In the genomic region with DNA sequence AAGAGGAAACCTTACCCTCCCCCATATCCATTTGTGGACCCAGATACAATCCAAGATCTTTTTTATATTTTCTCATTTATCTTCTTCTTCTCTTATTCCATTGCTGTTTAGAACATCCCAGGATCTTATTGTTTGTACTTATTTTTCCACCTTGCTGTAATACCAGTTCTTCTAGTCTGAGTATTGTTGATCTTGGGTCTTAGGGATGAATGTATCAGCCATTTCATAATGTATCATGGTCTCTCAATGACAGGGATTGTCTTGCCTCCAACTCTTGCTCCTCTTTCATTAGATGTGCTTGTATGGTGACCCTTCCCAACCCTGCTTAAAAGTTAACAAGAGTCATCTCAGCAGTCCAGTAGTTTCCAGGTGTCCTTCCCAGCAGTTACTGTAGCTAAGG, we compare ENCODE assay signal across 31 cellular contexts.
"Had no signal": no experiment of that assay in that cellular context is flagged by ENCODE, and none has a peak within 500 bp of the region (broad histone marks: within the 10 kb centered on the region; RNA-seq: fewer than 3 reads in every experiment).

No MANE protein-coding gene starts in this region.

- H3K4me3 Mint-ChIP-seq: activated CD4-positive, alpha-beta memory T cell treated with anti-CD3 and anti-CD28 coated beads, Interleukin-2, amount 10 ng/mL, durations not matched to agents 7 days and 5 days; activated CD4-positive, alpha-beta T cell treated with anti-CD3 and anti-CD28 coated beads for 36 hours; activated CD4-positive, alpha-beta T cell treated with anti-CD3 and anti-CD28 coated beads, Interleukin-2, amount 10 ng/mL, durations not matched to agents 24 days and 14 days; activated CD8-positive, alpha-beta memory T cell treated with anti-CD3 and anti-CD28 coated beads, Interleukin-2, amount 10 ng/mL, durations not matched to agents 7 days and 5 days; activated CD8-positive, alpha-beta T cell treated with anti-CD3 and anti-CD28 coated beads, Interleukin-2, amount 10 ng/mL, durations not matched to agents 7 days and 5 days; activated naive CD4-positive, alpha-beta T cell treated with anti-CD3 and anti-CD28 coated beads, Interleukin-2, amount 10 ng/mL, durations not matched to agents 7 days and 5 days; activated naive CD4-positive, alpha-beta T cell treated with anti-CD3 and anti-CD28 coated beads, Interleukin-2, amount 50 U/mL, for 24 hours; activated naive CD8-positive, alpha-beta T cell; activated naive CD8-positive, alpha-beta T cell treated with anti-CD3 and anti-CD28 coated beads, Interleukin-2, amount 10 ng/mL, durations not matched to agents 7 days and 5 days; activated naive CD8-positive, alpha-beta T cell treated with anti-CD3 and anti-CD28 coated beads, Interleukin-2, amount 50 U/mL, for 24 hours; activated T-cell treated with anti-CD3 and anti-CD28 coated beads, Interleukin-2, amount 50 U/mL, for 24 hours; brain; T-cell; T-helper 2 cell treated with Interferon-gamma antibody and Interleukin-4, amounts not matched to agents 5 μg/mL and 100 μg/mL, for 36 hours had no signal

- H3K4me1 Mint-ChIP-seq: activated naive CD4-positive, alpha-beta T cell treated with anti-CD3 and anti-CD28 coated beads, Interleukin-2, amount 10 ng/mL, durations not matched to agents 7 days and 5 days; activated naive CD8-positive, alpha-beta T cell treated with anti-CD3 and anti-CD28 coated beads, Interleukin-2, amount 10 ng/mL, durations not matched to agents 7 days and 5 days; activated naive CD8-positive, alpha-beta T cell treated with anti-CD3 and anti-CD28 coated beads, Interleukin-2, amount 50 U/mL, for 24 hours; brain had no signal

- H3K4me3 ChIP-seq: ascending aorta had no signal

- H3K27ac Mint-ChIP-seq: activated CD4-positive, alpha-beta memory T cell treated with anti-CD3 and anti-CD28 coated beads, Interleukin-2, amount 10 ng/mL, durations not matched to agents 7 days and 5 days; activated CD4-positive, alpha-beta T cell treated with anti-CD3 and anti-CD28 coated beads for 36 hours; activated CD4-positive, alpha-beta T cell treated with anti-CD3 and anti-CD28 coated beads, Interleukin-2, amount 10 ng/mL, durations not matched to agents 24 days and 14 days; activated CD8-positive, alpha-beta memory T cell treated with anti-CD3 and anti-CD28 coated beads, Interleukin-2, amount 10 ng/mL, durations not matched to agents 7 days and 5 days; activated CD8-positive, alpha-beta T cell treated with anti-CD3 and anti-CD28 coated beads, Interleukin-2, amount 10 ng/mL, durations not matched to agents 7 days and 5 days; activated naive CD4-positive, alpha-beta T cell treated with anti-CD3 and anti-CD28 coated beads, Interleukin-2, amount 10 ng/mL, durations not matched to agents 7 days and 5 days; activated naive CD4-positive, alpha-beta T cell treated with anti-CD3 and anti-CD28 coated beads, Interleukin-2, amount 50 U/mL, for 24 hours; activated naive CD8-positive, alpha-beta T cell; activated naive CD8-positive, alpha-beta T cell treated with anti-CD3 and anti-CD28 coated beads, Interleukin-2, amount 10 ng/mL, durations not matched to agents 7 days and 5 days; activated naive CD8-positive, alpha-beta T cell treated with anti-CD3 and anti-CD28 coated beads, Interleukin-2, amount 50 U/mL, for 24 hours; activated T-cell treated with anti-CD3 and anti-CD28 coated beads, Interleukin-2, amount 50 U/mL, for 24 hours; activated T-helper 2 cell treated with anti-CD3 and anti-CD28 coated beads, Interferon-gamma antibody, Interleukin-2, Interleukin-4, amounts not matched to agents 10 μg/mL and 5 μg/mL and 100 μg/mL, durations not matched to agents 14 hours and 24 hours and 36 hours; brain; T-cell; T-helper 2 cell treated with Interferon-gamma antibody and Interleukin-4, amounts not matched to agents 5 μg/mL and 100 μg/mL, for 36 hours had no signal

- ATAC-seq: activated CD4-positive, alpha-beta T cell treated with anti-CD3 and anti-CD28 coated beads for 36 hours; activated CD4-positive, CD25-positive, alpha-beta regulatory T cell treated with anti-CD3 and anti-CD28 coated beads, Interleukin-2, amount 50 U/mL, for 24 hours; activated CD8-positive, alpha-beta memory T cell treated with anti-CD3 and anti-CD28 coated beads, Interleukin-2, amount 10 ng/mL, durations not matched to agents 7 days and 5 days; activated CD8-positive, alpha-beta T cell treated with anti-CD3 and anti-CD28 coated beads, Interleukin-2, amount 10 ng/mL, durations not matched to agents 7 days and 5 days; activated naive CD8-positive, alpha-beta T cell treated with anti-CD3 and anti-CD28 coated beads, Interleukin-2, amount 50 U/mL, for 24 hours; T-cell had no signal

- H3K9me3 Mint-ChIP-seq: activated CD4-positive, alpha-beta memory T cell treated with anti-CD3 and anti-CD28 coated beads, Interleukin-2, amount 10 ng/mL, durations not matched to agents 7 days and 5 days; activated CD4-positive, alpha-beta T cell treated with anti-CD3 and anti-CD28 coated beads, Interleukin-2, amount 10 ng/mL, durations not matched to agents 24 days and 14 days; activated naive CD4-positive, alpha-beta T cell treated with anti-CD3 and anti-CD28 coated beads, Interleukin-2, amount 10 ng/mL, durations not matched to agents 7 days and 5 days; activated naive CD4-positive, alpha-beta T cell treated with anti-CD3 and anti-CD28 coated beads, Interleukin-2, amount 50 U/mL, for 24 hours; activated naive CD8-positive, alpha-beta T cell treated with anti-CD3 and anti-CD28 coated beads, Interleukin-2, amount 10 ng/mL, durations not matched to agents 7 days and 5 days; activated naive CD8-positive, alpha-beta T cell treated with anti-CD3 and anti-CD28 coated beads, Interleukin-2, amount 50 U/mL, for 24 hours; activated T-cell treated with anti-CD3 and anti-CD28 coated beads, Interleukin-2, amount 50 U/mL, for 24 hours; activated T-helper 2 cell treated with anti-CD3 and anti-CD28 coated beads, Interferon-gamma antibody, Interleukin-2, Interleukin-4, amounts not matched to agents 10 μg/mL and 5 μg/mL and 100 μg/mL, durations not matched to agents 14 hours and 24 hours and 36 hours; brain; T-cell; T-helper 2 cell treated with Interferon-gamma antibody and Interleukin-4, amounts not matched to agents 5 μg/mL and 100 μg/mL, for 36 hours had no signal

- H3K27me3 Mint-ChIP-seq: activated CD4-positive, alpha-beta memory T cell treated with anti-CD3 and anti-CD28 coated beads, Interleukin-2, amount 10 ng/mL, durations not matched to agents 7 days and 5 days; activated CD4-positive, alpha-beta T cell treated with anti-CD3 and anti-CD28 coated beads for 36 hours; activated CD4-positive, alpha-beta T cell treated with anti-CD3 and anti-CD28 coated beads, Interleukin-2, amount 10 ng/mL, durations not matched to agents 24 days and 14 days; activated CD8-positive, alpha-beta memory T cell treated with anti-CD3 and anti-CD28 coated beads, Interleukin-2, amount 10 ng/mL, durations not matched to agents 7 days and 5 days; activated naive CD4-positive, alpha-beta T cell treated with anti-CD3 and anti-CD28 coated beads, Interleukin-2, amount 10 ng/mL, durations not matched to agents 7 days and 5 days; activated naive CD4-positive, alpha-beta T cell treated with anti-CD3 and anti-CD28 coated beads, Interleukin-2, amount 50 U/mL, for 24 hours; activated naive CD8-positive, alpha-beta T cell; activated naive CD8-positive, alpha-beta T cell treated with anti-CD3 and anti-CD28 coated beads, Interleukin-2, amount 10 ng/mL, durations not matched to agents 7 days and 5 days; activated naive CD8-positive, alpha-beta T cell treated with anti-CD3 and anti-CD28 coated beads, Interleukin-2, amount 50 U/mL, for 24 hours; activated T-cell treated with anti-CD3 and anti-CD28 coated beads, Interleukin-2, amount 50 U/mL, for 24 hours; brain; T-cell had no signal

- DNase-seq: activated CD4-positive, alpha-beta memory T cell treated with anti-CD3 and anti-CD28 coated beads, Interleukin-2, amount 10 ng/mL, durations not matched to agents 7 days and 5 days; activated CD4-positive, alpha-beta T cell treated with anti-CD3 and anti-CD28 coated beads for 1 hour; activated CD4-positive, alpha-beta T cell treated with anti-CD3 and anti-CD28 coated beads for 36 hours; activated CD4-positive, alpha-beta T cell treated with anti-CD3 and anti-CD28 coated beads, Interleukin-2, amount 10 ng/mL, durations not matched to agents 24 days and 14 days; activated CD4-positive, alpha-beta T cell treated with anti-CD3 and anti-CD28 coated beads, Interleukin-2, amount 50 U/mL, for 48 hours; activated CD4-positive, CD25-positive, alpha-beta regulatory T cell; activated CD8-positive, alpha-beta memory T cell treated with anti-CD3 and anti-CD28 coated beads for 24 hours; activated CD8-positive, alpha-beta memory T cell treated with anti-CD3 and anti-CD28 coated beads, Interleukin-2, amount 10 ng/mL, durations not matched to agents 7 days and 5 days; activated CD8-positive, alpha-beta memory T cell treated with anti-CD3 and anti-CD28 coated beads, Interleukin-2, amount 50 U/mL, for 48 hours; activated CD8-positive, alpha-beta T cell treated with anti-CD3 and anti-CD28 coated beads, Interleukin-2, amount 10 ng/mL, durations not matched to agents 7 days and 5 days; activated effector memory CD4-positive, alpha-beta T cell treated with Interleukin-2 at 50 U/mL for 16 hours; activated gamma-delta T cell; activated naive CD4-positive, alpha-beta T cell treated with anti-CD3 and anti-CD28 coated beads, Interleukin-2, amount 10 ng/mL, durations not matched to agents 7 days and 5 days; activated naive CD4-positive, alpha-beta T cell treated with Interleukin-2 at 50 U/mL for 16 hours; activated naive CD8-positive, alpha-beta T cell treated with anti-CD3 and anti-CD28 coated beads, Interleukin-2, amount 10 ng/mL, durations not matched to agents 7 days and 5 days; activated naive CD8-positive, alpha-beta T cell treated with anti-CD3 and anti-CD28 coated beads, Interleukin-2, amount 50 U/mL, for 24 hours; activated T-cell treated with anti-CD3 and anti-CD28 coated beads, Interleukin-2, amount 50 U/mL, for 24 hours; activated T-cell treated with anti-CD3 and anti-CD28 coated beads, Interleukin-2, amount 50 U/mL, for 48 hours; amygdala; anterior cingulate cortex; central memory CD4-positive, alpha-beta T cell; T-cell; T-helper 2 cell; T-helper 9 cell had no signal
